Comparison of ENCODE assay signal across 21 cellular contexts in the genomic region with DNA sequence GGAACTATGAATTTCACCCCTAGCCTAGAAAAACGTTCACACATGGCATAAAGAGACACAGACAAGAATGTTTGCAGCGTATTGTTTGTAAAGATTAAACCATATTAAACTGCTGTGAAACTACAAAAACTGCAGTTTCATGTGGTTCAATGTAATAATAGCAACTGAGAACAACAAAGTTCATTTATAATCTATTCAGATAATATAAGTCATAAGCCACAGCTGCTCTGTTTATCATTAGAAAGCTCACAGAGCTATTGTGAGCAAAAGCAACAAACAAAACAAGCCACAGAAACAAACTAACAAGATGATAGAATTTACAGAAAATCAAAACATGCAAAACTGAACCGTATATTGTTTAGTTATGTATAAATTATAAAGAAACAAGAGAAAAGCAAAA.
DNase-seq lines count a peak whose midpoint lies in the region; ATAC-seq and TF ChIP-seq lines count a peak whose summit lies in the region.
"Had no signal": no experiment of that assay in that cellular context is flagged by ENCODE, and none has a peak within 500 bp of the region (broad histone marks: within the 10 kb centered on the region; RNA-seq: fewer than 3 reads in every experiment).

No MANE protein-coding gene starts in this region.

- DNase-seq in natural killer cell (no peak), left lobe of liver (ENCODE audit: low spot score) (no peak), D341Med (ENCODE audit: low spot score) (no peak), germinal center (ENCODE audit: low spot score) (no peak)
- DNase-seq: ACHN; activated CD8-positive, alpha-beta memory T cell treated with anti-CD3 and anti-CD28 coated beads, Interleukin-2, amount 50 U/mL, for 48 hours; activated naive CD4-positive, alpha-beta T cell treated with anti-CD3 and anti-CD28 coated beads for 36 hours; CD8-positive, alpha-beta T cell; EL; mesenchymal stem cell; right cardiac atrium; stimulated activated CD4-positive, alpha-beta T cell treated with anti-CD3 and anti-CD28 coated beads, Interleukin-1b, Interleukin-23, amount 100 ng/mL, for 48 hours; T-cell; testis had no signal

- no peak for TF ChIP-seq CTCF in natural killer cell (IDR thresholded peaks at IDR 0.05)

- H3K27me3 Mint-ChIP-seq in natural killer cell (ENCODE audit: low read depth in 2 of 2) = peaks cover 0 to 3% of the 10 kb centered on the region in 2 donors
- H3K27me3 Mint-ChIP-seq: dendritic cell treated with granulocyte-macrophage colony-stimulating factor and Interleukin-4, amounts not matched to agents 40 ng/mL and 50 ng/mL, for 4 days; T-cell had no signal

- no peak overlapping the region for H3K4me3 Mint-ChIP-seq in natural killer cell
- H3K4me3 Mint-ChIP-seq: activated naive CD4-positive, alpha-beta T cell treated with anti-CD3 and anti-CD28 coated beads for 36 hours; CD8-positive, alpha-beta T cell; dendritic cell treated with granulocyte-macrophage colony-stimulating factor and Interleukin-4, amounts not matched to agents 40 ng/mL and 50 ng/mL, for 4 days; neural crest cell; T-cell had no signal

- H3K36me3 Mint-ChIP-seq in natural killer cell = no peaks in the 10 kb centered on the region
- H3K36me3 Mint-ChIP-seq: CD8-positive, alpha-beta T cell; T-cell had no signal

- intact Hi-C loops in natural killer cell (cut with micrococcal nuclease) = no loop called here

- ATAC-seq in GM18520 (IDR thresholded peaks at IDR 0.05; ENCODE audit: unreplicated experiment) (peak; percentile 54), GM19463 (IDR thresholded peaks at IDR 0.05; ENCODE audit: unreplicated experiment) (peak; percentile 89), HG02973 (IDR thresholded peaks at IDR 0.05; ENCODE audit: unreplicated experiment) (peak; percentile 92), HG03460 (IDR thresholded peaks at IDR 0.05; ENCODE audit: unreplicated experiment) (peak; percentile 95), natural killer cell (no peak), left lobe of liver (no peak)
- ATAC-seq: CD8-positive, alpha-beta T cell; HepG2; right cardiac atrium; T-cell had no signal

- no peaks in the 10 kb centered on the region for H3K9me3 Mint-ChIP-seq in natural killer cell
- H3K9me3 Mint-ChIP-seq: activated naive CD4-positive, alpha-beta T cell treated with anti-CD3 and anti-CD28 coated beads for 36 hours; CD8-positive, alpha-beta T cell; dendritic cell treated with granulocyte-macrophage colony-stimulating factor and Interleukin-4, amounts not matched to agents 40 ng/mL and 50 ng/mL, for 4 days; neural crest cell; T-cell had no signal

- no peak overlapping the region for H3K27ac Mint-ChIP-seq in natural killer cell
- H3K27ac Mint-ChIP-seq: activated naive CD4-positive, alpha-beta T cell treated with anti-CD3 and anti-CD28 coated beads for 36 hours; CD8-positive, alpha-beta T cell; dendritic cell treated with granulocyte-macrophage colony-stimulating factor and Interleukin-4, amounts not matched to agents 40 ng/mL and 50 ng/mL, for 4 days; T-cell had no signal

- H3K4me1 Mint-ChIP-seq in natural killer cell = no peaks in the 10 kb centered on the region
- H3K4me1 Mint-ChIP-seq: T-cell had no signal

Comparison
In these comparisons a context has a peak if more than half of its experiments do, and no peak if none do; other contexts are left out.
1. ATAC-seq: peak in GM18520 (single experiment), GM19463 (single experiment), HG02973 (single experiment) and HG03460 (single experiment); none in natural killer cell (0 of 3) and left lobe of liver (single experiment).